ENCODE assay signal across 31 cellular contexts in genomic region chr2:38900726-38901125, GRCh38. TPM values are rescaled to one million over a fixed set of nuclear protein-coding genes. Genes with fewer than 3 reads are reported as not detected.
"Had no signal": no experiment of that assay in that cellular context is flagged by ENCODE, and none has a peak within 500 bp of the region (broad histone marks: within the 10 kb centered on the region; RNA-seq: fewer than 3 reads in every experiment).

No MANE protein-coding gene starts in this region.

- H3K27me3 Mint-ChIP-seq: activated CD4-positive, alpha-beta memory T cell treated with anti-CD3 and anti-CD28 coated beads for 36 hours; activated naive CD4-positive, alpha-beta T cell treated with anti-CD3 and anti-CD28 coated beads, Interleukin-2, amount 50 U/mL, for 24 hours; activated naive CD8-positive, alpha-beta T cell treated with anti-CD3 and anti-CD28 coated beads for 36 hours had no signal

- H3K36me3 ChIP-seq: adrenal gland, cardiac muscle cell, colonic mucosa, heart left ventricle had no signal

- H3K27ac Mint-ChIP-seq: activated CD4-positive, alpha-beta memory T cell treated with anti-CD3 and anti-CD28 coated beads for 36 hours; activated CD4-positive, alpha-beta T cell treated with anti-CD3 and anti-CD28 coated beads for 36 hours; activated CD4-positive, alpha-beta T cell treated with anti-CD3 and anti-CD28 coated beads, Interleukin-2, amount 10 ng/mL, durations not matched to agents 24 days and 14 days; activated CD8-positive, alpha-beta memory T cell treated with anti-CD3 and anti-CD28 coated beads, Interleukin-2, amount 10 ng/mL, durations not matched to agents 7 days and 5 days; activated CD8-positive, alpha-beta T cell treated with anti-CD3 and anti-CD28 coated beads, Interleukin-2, amount 10 ng/mL, durations not matched to agents 7 days and 5 days; activated naive CD4-positive, alpha-beta T cell treated with anti-CD3 and anti-CD28 coated beads for 36 hours; activated naive CD4-positive, alpha-beta T cell treated with anti-CD3 and anti-CD28 coated beads, Interleukin-2, amount 50 U/mL, for 24 hours; activated naive CD8-positive, alpha-beta T cell treated with anti-CD3 and anti-CD28 coated beads for 36 hours; activated naive CD8-positive, alpha-beta T cell treated with anti-CD3 and anti-CD28 coated beads, Interleukin-2, amount 50 U/mL, for 24 hours; activated T-helper 1 cell treated with anti-CD3 and anti-CD28 coated beads, Interleukin-12 subunit alpha, Interleukin-12 subunit beta, Interleukin-2, Interleukin-4 antibody, amounts not matched to agents 30 ng/mL and 10 ng/mL and 1 ng/mL, durations not matched to agents 14 hours and 24 hours and 36 hours; activated T-helper 2 cell treated with anti-CD3 and anti-CD28 coated beads, Interferon-gamma antibody, Interleukin-2, Interleukin-4, amounts not matched to agents 10 μg/mL and 5 μg/mL and 100 μg/mL, durations not matched to agents 14 hours and 24 hours and 36 hours had no signal

- H3K36me3 Mint-ChIP-seq: activated CD4-positive, alpha-beta memory T cell treated with anti-CD3 and anti-CD28 coated beads for 36 hours; activated CD8-positive, alpha-beta memory T cell treated with anti-CD3 and anti-CD28 coated beads, Interleukin-2, amount 10 ng/mL, durations not matched to agents 7 days and 5 days; activated naive CD8-positive, alpha-beta T cell treated with anti-CD3 and anti-CD28 coated beads for 36 hours had no signal

- H3K9me3 Mint-ChIP-seq: activated CD4-positive, alpha-beta memory T cell treated with anti-CD3 and anti-CD28 coated beads for 36 hours; activated CD4-positive, alpha-beta T cell treated with anti-CD3 and anti-CD28 coated beads, Interleukin-2, amount 10 ng/mL, durations not matched to agents 24 days and 14 days; activated naive CD4-positive, alpha-beta T cell treated with anti-CD3 and anti-CD28 coated beads for 36 hours; activated naive CD4-positive, alpha-beta T cell treated with anti-CD3 and anti-CD28 coated beads, Interleukin-2, amount 50 U/mL, for 24 hours; activated naive CD8-positive, alpha-beta T cell treated with anti-CD3 and anti-CD28 coated beads for 36 hours; activated naive CD8-positive, alpha-beta T cell treated with anti-CD3 and anti-CD28 coated beads, Interleukin-2, amount 50 U/mL, for 24 hours; activated T-helper 1 cell treated with anti-CD3 and anti-CD28 coated beads, Interleukin-12 subunit alpha, Interleukin-12 subunit beta, Interleukin-2, Interleukin-4 antibody, amounts not matched to agents 30 ng/mL and 10 ng/mL and 1 ng/mL, durations not matched to agents 14 hours and 24 hours and 36 hours; activated T-helper 2 cell treated with anti-CD3 and anti-CD28 coated beads, Interferon-gamma antibody, Interleukin-2, Interleukin-4, amounts not matched to agents 10 μg/mL and 5 μg/mL and 100 μg/mL, durations not matched to agents 14 hours and 24 hours and 36 hours had no signal

- FAIRE-seq: frontal cortex had no signal

- H3K27me3 ChIP-seq: adrenal gland, body of pancreas, cardiac muscle cell, colonic mucosa, heart left ventricle had no signal

- H3K4me3 Mint-ChIP-seq: activated CD4-positive, alpha-beta memory T cell treated with anti-CD3 and anti-CD28 coated beads for 36 hours; activated CD4-positive, alpha-beta T cell treated with anti-CD3 and anti-CD28 coated beads for 36 hours; activated CD4-positive, alpha-beta T cell treated with anti-CD3 and anti-CD28 coated beads, Interleukin-2, amount 10 ng/mL, durations not matched to agents 24 days and 14 days; activated CD8-positive, alpha-beta memory T cell treated with anti-CD3 and anti-CD28 coated beads, Interleukin-2, amount 10 ng/mL, durations not matched to agents 7 days and 5 days; activated CD8-positive, alpha-beta T cell treated with anti-CD3 and anti-CD28 coated beads, Interleukin-2, amount 10 ng/mL, durations not matched to agents 7 days and 5 days; activated naive CD4-positive, alpha-beta T cell treated with anti-CD3 and anti-CD28 coated beads for 36 hours; activated naive CD4-positive, alpha-beta T cell treated with anti-CD3 and anti-CD28 coated beads, Interleukin-2, amount 50 U/mL, for 24 hours; activated naive CD8-positive, alpha-beta T cell treated with anti-CD3 and anti-CD28 coated beads for 36 hours; activated naive CD8-positive, alpha-beta T cell treated with anti-CD3 and anti-CD28 coated beads, Interleukin-2, amount 50 U/mL, for 24 hours; activated T-helper 1 cell treated with anti-CD3 and anti-CD28 coated beads, Interleukin-12 subunit alpha, Interleukin-12 subunit beta, Interleukin-2, Interleukin-4 antibody, amounts not matched to agents 30 ng/mL and 10 ng/mL and 1 ng/mL, durations not matched to agents 14 hours and 24 hours and 36 hours had no signal

- H3K27ac ChIP-seq: adrenal gland, body of pancreas, cardiac muscle cell, colonic mucosa, heart left ventricle had no signal

- H3K4me3 ChIP-seq: adrenal gland, body of pancreas, cardiac muscle cell, colonic mucosa, heart left ventricle had no signal

- H3K4me1 Mint-ChIP-seq: activated CD4-positive, alpha-beta T cell treated with anti-CD3 and anti-CD28 coated beads for 36 hours; activated CD4-positive, alpha-beta T cell treated with anti-CD3 and anti-CD28 coated beads, Interleukin-2, amount 10 ng/mL, durations not matched to agents 24 days and 14 days; activated CD8-positive, alpha-beta memory T cell treated with anti-CD3 and anti-CD28 coated beads, Interleukin-2, amount 10 ng/mL, durations not matched to agents 7 days and 5 days; activated naive CD4-positive, alpha-beta T cell treated with anti-CD3 and anti-CD28 coated beads, Interleukin-2, amount 50 U/mL, for 24 hours; activated naive CD8-positive, alpha-beta T cell treated with anti-CD3 and anti-CD28 coated beads for 36 hours; activated naive CD8-positive, alpha-beta T cell treated with anti-CD3 and anti-CD28 coated beads, Interleukin-2, amount 50 U/mL, for 24 hours had no signal

- DNase-seq: activated CD4-positive, alpha-beta memory T cell treated with anti-CD3 and anti-CD28 coated beads for 36 hours; activated CD4-positive, alpha-beta T cell treated with anti-CD3 and anti-CD28 coated beads for 36 hours; activated CD4-positive, alpha-beta T cell treated with anti-CD3 and anti-CD28 coated beads, Interleukin-2, amount 10 ng/mL, durations not matched to agents 24 days and 14 days; activated CD4-positive, CD25-positive, alpha-beta regulatory T cell; activated CD4-positive, CD25-positive, alpha-beta regulatory T cell treated with anti-CD3 and anti-CD28 coated beads, Interleukin-2, amount 50 U/mL, for 72 hours; activated CD8-positive, alpha-beta memory T cell treated with anti-CD3 and anti-CD28 coated beads, Interleukin-2, amount 10 ng/mL, durations not matched to agents 7 days and 5 days; activated CD8-positive, alpha-beta memory T cell treated with anti-CD3 and anti-CD28 coated beads, Interleukin-2, amount 50 U/mL, for 4 hours; activated CD8-positive, alpha-beta T cell treated with anti-CD3 and anti-CD28 coated beads, Interleukin-2, amount 10 ng/mL, durations not matched to agents 7 days and 5 days; activated effector memory CD4-positive, alpha-beta T cell treated with anti-CD3 and anti-CD28 coated beads, Interleukin-2, amount 50 U/mL, for 16 hours; activated naive CD4-positive, alpha-beta T cell treated with anti-CD3 and anti-CD28 coated beads for 36 hours; activated naive CD8-positive, alpha-beta T cell treated with anti-CD3 and anti-CD28 coated beads for 36 hours; activated naive CD8-positive, alpha-beta T cell treated with anti-CD3 and anti-CD28 coated beads, Interleukin-2, amount 50 U/mL, for 24 hours; activated T-cell treated with anti-CD3 and anti-CD28 coated beads, Interleukin-2, amount 50 U/mL, for 1 hour; activated T-cell treated with anti-CD3 and anti-CD28 coated beads, Interleukin-2, amount 50 U/mL, for 48 hours; adrenal gland; amygdala; aorta; body of pancreas; central memory CD4-positive, alpha-beta T cell; cerebellar nuclear complex; colonic mucosa; effector CD8-positive, alpha-beta T cell; foreskin fibroblast; heart left ventricle; T-helper 2 cell had no signal

- H3K9me3 ChIP-seq: adrenal gland, body of pancreas, colonic mucosa, heart left ventricle had no signal

- H3K4me1 ChIP-seq: adrenal gland, body of pancreas, colonic mucosa, heart left ventricle had no signal

- ATAC-seq: activated CD4-positive, alpha-beta T cell treated with anti-CD3 and anti-CD28 coated beads for 36 hours; activated CD8-positive, alpha-beta memory T cell treated with anti-CD3 and anti-CD28 coated beads, Interleukin-2, amount 10 ng/mL, durations not matched to agents 7 days and 5 days; activated CD8-positive, alpha-beta T cell treated with anti-CD3 and anti-CD28 coated beads, Interleukin-2, amount 10 ng/mL, durations not matched to agents 7 days and 5 days; activated naive CD8-positive, alpha-beta T cell treated with anti-CD3 and anti-CD28 coated beads, Interleukin-2, amount 50 U/mL, for 24 hours; body of pancreas; esophagus mucosa; heart left ventricle had no signal

RNA-seq across cellular contexts. Expression of gene ARHGEF33, which starts 11.1 kb away (rescaled TPM):
- total RNA-seq: activated naive CD4-positive, alpha-beta T cell treated with anti-CD3 and anti-CD28 coated beads for 36 hours; esophagus mucosa had no signal
